Comparison of ENCODE assay signal across 1 cellular context in genomic region chr14:99132821-99133562, GRCh38.
TF ChIP-seq lines count a peak whose summit lies in the region.

No MANE protein-coding gene starts in this region.

TF ChIP-seq in GM23338, 12 proteins besides CTCF, POLR2A, EP300 and RAD21 (continued from another document):
- TF ChIP-seq ETS1 (IDR thresholded peaks at IDR 0.05) (no peak), ZNF462 (CRISPR knock-in tag; IDR thresholded peaks at IDR 0.05) (no peak), EZH2 (IDR thresholded peaks at IDR 0.05; ENCODE audit: low read depth, unreplicated experiment) (no peak), REST (IDR thresholded peaks at IDR 0.05; ENCODE audit: unreplicated experiment) (no peak)
